24 cellular contexts compared by ENCODE assay signal in the genomic region with DNA sequence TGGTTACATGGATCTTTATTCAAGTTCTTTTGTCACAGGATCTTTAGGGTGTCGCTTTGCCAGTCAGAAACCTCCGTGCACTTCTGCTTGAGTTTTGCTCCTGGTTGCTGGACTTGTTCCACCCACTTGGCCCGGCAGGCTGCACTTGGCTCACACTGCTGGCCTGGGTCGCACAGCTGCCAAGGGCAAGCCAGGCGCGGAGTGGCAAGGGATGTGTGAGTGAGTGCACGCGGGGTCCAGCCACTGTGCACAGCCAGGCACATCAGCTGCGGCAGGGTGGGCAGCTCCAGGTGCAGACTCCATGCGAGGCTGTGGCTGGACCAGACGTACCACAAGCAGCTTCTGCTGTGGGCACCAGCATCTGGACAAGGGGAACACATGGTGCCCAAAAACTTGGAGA.
"Had no signal": no experiment of that assay in that cellular context is flagged by ENCODE, and none has a peak within 500 bp of the region (broad histone marks: within the 10 kb centered on the region; RNA-seq: fewer than 3 reads in every experiment).

No MANE protein-coding gene starts in this region.

- H3K27ac ChIP-seq: dorsolateral prefrontal cortex, foreskin keratinocyte, SK-N-MC, upper lobe of left lung had no signal

- FAIRE-seq: colon, kidney, small intestine, TTC549 had no signal

- DNase-seq: activated CD4-positive, alpha-beta memory T cell treated with anti-CD3 and anti-CD28 coated beads, Interleukin-2, amount 10 ng/mL, durations not matched to agents 7 days and 5 days; activated CD4-positive, alpha-beta T cell treated with anti-CD3 and anti-CD28 coated beads for 4 hours; activated naive CD4-positive, alpha-beta T cell treated with Interleukin-2 at 50 U/mL for 16 hours; activated T-cell treated with anti-CD3 and anti-CD28 coated beads, Interleukin-2, amount 50 U/mL, for 1 hour; central memory CD4-positive, alpha-beta T cell; foreskin keratinocyte; glutamatergic neuron; kidney; mesenchymal stem cell; natural killer cell; retina; small intestine; stimulated activated CD4-positive, alpha-beta T cell treated with anti-CD3 and anti-CD28 coated beads, Interleukin-15, amount 100 ng/mL, for 24 hours; stimulated activated CD4-positive, alpha-beta T cell treated with anti-CD3 and anti-CD28 coated beads, Interleukin-2, amount 100 ng/mL, for 48 hours; stimulated activated naive CD8-positive, alpha-beta T cell treated with anti-CD3 and anti-CD28 coated beads, Interleukin-15, amount 100 ng/mL, for 72 hours had no signal

- H3K36me3 Mint-ChIP-seq: WTC11 had no signal

- ATAC-seq: foreskin keratinocyte; natural killer cell; stimulated activated naive CD8-positive, alpha-beta T cell treated with anti-CD3 and anti-CD28 coated beads, Interleukin-15, amount 100 ng/mL, for 72 hours; WTC11 had no signal

- H3K27me3 ChIP-seq: dorsolateral prefrontal cortex, foreskin keratinocyte, upper lobe of left lung had no signal

- H3K9me3 ChIP-seq: upper lobe of left lung had no signal

- H3K4me3 Mint-ChIP-seq: activated CD4-positive, alpha-beta memory T cell treated with anti-CD3 and anti-CD28 coated beads, Interleukin-2, amount 10 ng/mL, durations not matched to agents 7 days and 5 days; brain; natural killer cell; stimulated activated naive CD8-positive, alpha-beta T cell treated with anti-CD3 and anti-CD28 coated beads, Interleukin-15, amount 100 ng/mL, for 72 hours; T-helper 2 cell treated with Interferon-gamma antibody and Interleukin-4, amounts not matched to agents 5 μg/mL and 100 μg/mL, for 36 hours; WTC11 had no signal

- H3K4me1 ChIP-seq: foreskin keratinocyte had no signal

- H3K27me3 Mint-ChIP-seq: activated CD4-positive, alpha-beta memory T cell treated with anti-CD3 and anti-CD28 coated beads, Interleukin-2, amount 10 ng/mL, durations not matched to agents 7 days and 5 days; brain; stimulated activated naive CD8-positive, alpha-beta T cell treated with anti-CD3 and anti-CD28 coated beads, Interleukin-15, amount 100 ng/mL, for 72 hours had no signal

- H3K4me3 ChIP-seq: dorsolateral prefrontal cortex, SK-N-MC, upper lobe of left lung had no signal

- H3K27ac Mint-ChIP-seq: activated CD4-positive, alpha-beta memory T cell treated with anti-CD3 and anti-CD28 coated beads, Interleukin-2, amount 10 ng/mL, durations not matched to agents 7 days and 5 days; activated T-helper 2 cell treated with anti-CD3 and anti-CD28 coated beads, Interferon-gamma antibody, Interleukin-2, Interleukin-4, amounts not matched to agents 10 μg/mL and 5 μg/mL and 100 μg/mL, durations not matched to agents 14 hours and 24 hours and 36 hours; brain; natural killer cell; stimulated activated naive CD8-positive, alpha-beta T cell treated with anti-CD3 and anti-CD28 coated beads, Interleukin-15, amount 100 ng/mL, for 72 hours; T-helper 2 cell treated with Interferon-gamma antibody and Interleukin-4, amounts not matched to agents 5 μg/mL and 100 μg/mL, for 36 hours; WTC11 had no signal

- H3K4me1 Mint-ChIP-seq: stimulated activated naive CD8-positive, alpha-beta T cell treated with anti-CD3 and anti-CD28 coated beads, Interleukin-15, amount 100 ng/mL, for 72 hours had no signal
